In genomic region chr1:224106568-224107281, GRCh38 we compare ENCODE assay signal across 8 cellular contexts. TPM values are rescaled to one million over a fixed set of nuclear protein-coding genes. Genes with fewer than 3 reads are reported as not detected.
DNase-seq lines count a peak whose midpoint lies in the region; ATAC-seq, FAIRE-seq and TF ChIP-seq lines count a peak whose summit lies in the region.

No MANE protein-coding gene starts in this region.

- DNase-seq in A172 (ENCODE audit: low spot score), result peak; percentile 66
- peak; percentile 35 for DNase-seq in GDM1 (lab: John Stamatoyannopoulos, UW)
- peak; percentile 74 for DNase-seq in HEK293T (ENCODE audit: extremely low spot score)
- DNase-seq in NCI-H1092 (lab: John Stamatoyannopoulos, UW), result peak; percentile 32
- no peak for DNase-seq in left ventricle myocardium superior
- DNase-seq in transverse colon, result peak; percentile 41

- CTCF ChIA-PET in HEK293T (lab: Yijun Ruan, JAX), result interaction anchor here (0.6 kb wide), 1 partner anchor 46 kb away, joined by 3 read pairs; no protein-coding TSS in a partner anchor

- WGBS in transverse colon (ENCODE audit: low coverage in 1 of 2), 2 donors, result 18 to 27% methylated on average over 2 to 5 of the region's 5 CpGs
- 29% methylated on average over 5 of the region's 5 CpGs; no CpG with 5 or more reads in 1 of the 2 donors for WGBS in gastroesophageal sphincter (ENCODE audit: low coverage in 1 of 2), 2 donors

- in situ Hi-C loops in transverse colon (cut with MboI; ENCODE audit: low pct_ligation_motif_present in 1 of 4, low pct_unique_long_range_greater_than_20kb in 1 of 4, low sequenced_read_pairs in 3 of 4), result loop anchor here in 1 of 4 donors (25.0 kb wide), 1 partner anchor 206 kb away; no protein-coding TSS in a partner anchor

- H3K4me1 ChIP-seq in transverse colon (peaks cover 0 to 7% (median 2%) of the 10 kb centered on the region in 4 donors), gastroesophageal sphincter (no peaks in the 10 kb centered on the region)

- intact Hi-C loops in left ventricle myocardium superior (cut with micrococcal nuclease), result no loop called here
- intact Hi-C loops in transverse colon (cut with DNase I; ENCODE audit: low total_unique reads), result no loop called here

- TF ChIP-seq EP300 in transverse colon (IDR thresholded peaks at IDR 0.05; ENCODE audit: low read depth), result no peak
- TF ChIP-seq EP300 in gastroesophageal sphincter (IDR thresholded peaks at IDR 0.05), result no peak

- peak; percentile 78 for FAIRE-seq in TTC549 (lab: Jason Lieb, UNC)

- ATAC-seq in left ventricle myocardium superior (peak; percentile 77), gastroesophageal sphincter (no peak)

- TF ChIP-seq POLR2A in transverse colon (IDR thresholded peaks at IDR 0.05), result no peak
- TF ChIP-seq POLR2A in gastroesophageal sphincter (IDR thresholded peaks at IDR 0.05), result no peak

- POLR2A ChIA-PET in HEK293T (lab: Yijun Ruan, JAX), result interaction anchor here (1.2 kb wide), 1 partner anchor 76 kb away, joined by 3 read pairs; the partner anchor contains the start of gene DEGS1

- H3K9me3 ChIP-seq in transverse colon, result no peaks in the 10 kb centered on the region
- no peaks in the 10 kb centered on the region for H3K9me3 ChIP-seq in gastroesophageal sphincter

- TF ChIP-seq CTCF in transverse colon (IDR thresholded peaks at IDR 0.05) (peak; percentile 23 to 46 (median 31)), gastroesophageal sphincter (IDR thresholded peaks at IDR 0.05) (no peak)

- H3K36me3 ChIP-seq in transverse colon (no peaks in the 10 kb centered on the region), gastroesophageal sphincter (no peaks in the 10 kb centered on the region)

- no peak overlapping the region for H3K27ac ChIP-seq in transverse colon
- H3K27ac ChIP-seq in gastroesophageal sphincter, result no peak overlapping the region

- H3K4me3 ChIP-seq in transverse colon, result no peak overlapping the region
- no peak overlapping the region for H3K4me3 ChIP-seq in gastroesophageal sphincter

- peaks cover 7% of the 10 kb centered on the region for H3K27me3 ChIP-seq in transverse colon
- peaks cover 40% of the 10 kb centered on the region for H3K27me3 ChIP-seq in gastroesophageal sphincter

TF ChIP-seq in HEK293T, 16 proteins besides CTCF, POLR2A, EP300 and RAD21:
- no peak for TF ChIP-seq SP1 (IDR thresholded peaks at IDR 0.05)
- TF ChIP-seq SUZ12 (IDR thresholded peaks at IDR 0.05), result no peak
- no peak for TF ChIP-seq L3MBTL2 (conservative IDR thresholded peaks at IDR 0.05)
- TF ChIP-seq BHLHE40 (IDR thresholded peaks at IDR 0.05; ENCODE audit: borderline replicate concordance), result no peak
- TF ChIP-seq FOXM1 (IDR thresholded peaks at IDR 0.05; ENCODE audit: borderline replicate concordance), result no peak
- TF ChIP-seq FOXA1 (IDR thresholded peaks at IDR 0.05), result no peak
- peak; percentile 42; the same call in 1 of the 2 replicates for TF ChIP-seq ZNF384 (IDR thresholded peaks at IDR 0.05)
- TF ChIP-seq ARNT (IDR thresholded peaks at IDR 0.05), result no peak
- TF ChIP-seq, protein P1, sequence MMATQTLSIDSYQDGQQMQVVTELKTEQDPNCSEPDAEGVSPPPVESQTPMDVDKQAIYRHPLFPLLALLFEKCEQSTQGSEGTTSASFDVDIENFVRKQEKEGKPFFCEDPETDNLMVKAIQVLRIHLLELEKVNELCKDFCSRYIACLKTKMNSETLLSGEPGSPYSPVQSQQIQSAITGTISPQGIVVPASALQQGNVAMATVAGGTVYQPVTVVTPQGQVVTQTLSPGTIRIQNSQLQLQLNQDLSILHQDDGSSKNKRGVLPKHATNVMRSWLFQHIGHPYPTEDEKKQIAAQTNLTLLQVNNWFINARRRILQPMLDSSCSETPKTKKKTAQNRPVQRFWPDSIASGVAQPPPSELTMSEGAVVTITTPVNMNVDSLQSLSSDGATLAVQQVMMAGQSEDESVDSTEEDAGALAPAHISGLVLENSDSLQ (IDR thresholded peaks at IDR 0.05), result no peak
- TF ChIP-seq TARDBP (IDR thresholded peaks at IDR 0.05), result no peak
- no peak for TF ChIP-seq LEF1 (IDR thresholded peaks at IDR 0.05; ENCODE audit: borderline replicate concordance)
- TF ChIP-seq ELF4 (IDR thresholded peaks at IDR 0.05), result peak; percentile 26; the same call in 1 of the 2 replicates
- no peak for TF ChIP-seq NFRKB (IDR thresholded peaks at IDR 0.05)
TF ChIP-seq in HEK293T: peak in this region for 2.

RNA-seq across cellular contexts. Expression of gene FBXO28, which starts 7.2 kb away (rescaled TPM):
- total RNA-seq in A172 (2014; rRNA removed; shearing (Covaris generic)), result 45.2 and 46.7 TPM in 2 replicates
- total RNA-seq in left ventricle myocardium superior (18.1 TPM), transverse colon (10 to 100 TPM in 3 of 4 donors, 1 to 10 TPM in 1; 7.0 to 31.0 (median 26.4) TPM), gastroesophageal sphincter (10 to 100 TPM; 26.5 to 38.1 (median 34.7) TPM)

Comparison
In these comparisons a context has a peak if more than half of its experiments do, and no peak if none do; other contexts are left out.
1. CTCF ChIP-seq: peak in transverse colon (5 of 5); none in gastroesophageal sphincter (0 of 4).